In genomic region chr6:77926198-77926752, GRCh38 we compare ENCODE assay signal across 16 cellular contexts.
DNase-seq lines count a peak whose midpoint lies in the region; ATAC-seq and TF ChIP-seq lines count a peak whose summit lies in the region.
"Had no signal": no experiment of that assay in that cellular context is flagged by ENCODE, and none has a peak within 500 bp of the region (broad histone marks: within the 10 kb centered on the region; RNA-seq: fewer than 3 reads in every experiment).

No MANE protein-coding gene starts in this region.

- no peak for TF ChIP-seq RAD21 in IMR-90 (IDR thresholded peaks at IDR 0.05; ENCODE audit: low read length)

- no peaks in the 10 kb centered on the region for H4K20me1 ChIP-seq in IMR-90 (ENCODE audit: insufficient read depth, low read length)

- no peak overlapping the region for H3K18ac ChIP-seq in IMR-90 (ENCODE audit: low read depth, low read length)

- H2BK120ac ChIP-seq in IMR-90 (ENCODE audit: low read depth, low read length), result no peak overlapping the region

- no peaks in the 10 kb centered on the region for H3K9me3 Mint-ChIP-seq in Caco-2 (ENCODE audit: unreplicated experiment)

- no peak overlapping the region for H3K4me3 ChIP-seq in Caco-2 (ENCODE audit: low read depth, low read length)
- H3K4me3 ChIP-seq in IMR-90 (ENCODE audit: insufficient read depth, low read depth, low read length), result no peak overlapping the region
- H3K4me3 ChIP-seq: esophagus squamous epithelium, SJCRH30 had no signal

- WGBS in IMR-90 (ENCODE audit: extremely low coverage in 2 of 2, insufficient read length in 1 of 2), 2 experiments, result no CpG with 5 or more reads among the region's 3 CpGs

- H3K9ac ChIP-seq in IMR-90 (ENCODE audit: low read depth, low read length), result no peak overlapping the region
- H3K9ac ChIP-seq: KMS-11 had no signal

- H3K36me3 Mint-ChIP-seq in Caco-2 (ENCODE audit: insufficient read depth, unreplicated experiment), result no peaks in the 10 kb centered on the region
- H3K36me3 Mint-ChIP-seq: natural killer cell treated with Interleukin-12 subunit alpha and Interleukin-12 subunit beta and Interleukin-15 and Interleukin-18, amount 100 ng/mL, for 72 hours had no signal

- no peak overlapping the region for H3K14ac ChIP-seq in IMR-90 (replicated peaks; ENCODE audit: low read depth, low read length)

- TF ChIP-seq CTCF in Caco-2 (IDR thresholded peaks at IDR 0.05; ENCODE audit: insufficient read depth in 1 of 2, low read depth in 1 of 2, low read length in 1 of 2, severe bottlenecking in 1 of 2, unreplicated experiment in 1 of 2), result peak; percentile 50 to 53
- no peak for TF ChIP-seq CTCF in IMR-90 (conservative IDR thresholded peaks at IDR 0.05; ENCODE audit: low read depth, low read length)
- TF ChIP-seq CTCF in VCaP (conservative IDR thresholded peaks at IDR 0.05), result peak; percentile 79

- H3K27ac ChIP-seq in IMR-90 (ENCODE audit: insufficient read depth, low read length), result no peak overlapping the region
- no peak overlapping the region for H3K27ac ChIP-seq in VCaP
- H3K27ac ChIP-seq: esophagus squamous epithelium, KMS-11, SJCRH30 had no signal

- no peaks in the 10 kb centered on the region for H3K79me1 ChIP-seq in IMR-90 (ENCODE audit: low read depth in 1 of 2, low read length in 2 of 2)

- H2AFZ ChIP-seq in IMR-90 (replicated peaks; ENCODE audit: low read length, poor library complexity), result no peak overlapping the region

- in situ Hi-C loops in IMR-90 (cut with MboI; ENCODE audit: low sequenced_read_pairs), result no loop called here
- in situ Hi-C loops in ACHN (cut with HindIII; ENCODE audit: low pct_ligation_motif_present, low pct_unique_long_range_greater_than_20kb, low sequenced_read_pairs), result no loop called here

- no peak overlapping the region for H4K8ac ChIP-seq in IMR-90 (ENCODE audit: low read depth in 2 of 2, low read length in 2 of 2)

- no peak overlapping the region for H2BK15ac ChIP-seq in IMR-90 (ENCODE audit: low read depth, low read length)

- no peak overlapping the region for H4K5ac ChIP-seq in IMR-90 (ENCODE audit: low read depth, low read length)

- H3K4me1 ChIP-seq in Caco-2, result no peaks in the 10 kb centered on the region
- no peaks in the 10 kb centered on the region for H3K4me1 ChIP-seq in IMR-90 (ENCODE audit: control insufficient read depth, insufficient read depth, low read length)
- H3K4me1 ChIP-seq: esophagus squamous epithelium had no signal

- no peak overlapping the region for H2BK5ac ChIP-seq in IMR-90 (ENCODE audit: low read depth, low read length, poor library complexity, severe bottlenecking)

- no peak for ATAC-seq in IMR-90 (ENCODE audit: low read depth)
- ATAC-seq: activated T-cell treated with anti-CD3 and anti-CD28 coated beads, Interleukin-2, amount 50 U/mL, for 72 hours; natural killer cell treated with Interleukin-12 subunit alpha and Interleukin-12 subunit beta and Interleukin-15 and Interleukin-18, amount 100 ng/mL, for 72 hours had no signal

- no peak overlapping the region for H3K4ac ChIP-seq in IMR-90 (ENCODE audit: low read depth, low read length)

- H3K27me3 ChIP-seq in Caco-2 (replicated peaks; ENCODE audit: control insufficient read depth, insufficient read depth, low read length), result no peaks in the 10 kb centered on the region
- H3K27me3 ChIP-seq in IMR-90 (ENCODE audit: control insufficient read depth, insufficient read depth, low read length), result no peaks in the 10 kb centered on the region
- H3K27me3 ChIP-seq: esophagus squamous epithelium, SJCRH30 had no signal

- no peaks in the 10 kb centered on the region for H3K36me3 ChIP-seq in Caco-2 (ENCODE audit: control insufficient read depth, insufficient read depth, low read length)
- no peaks in the 10 kb centered on the region for H3K36me3 ChIP-seq in IMR-90 (ENCODE audit: control insufficient read depth, insufficient read depth, low read length)
- H3K36me3 ChIP-seq: esophagus squamous epithelium, SJCRH30 had no signal

- no peak overlapping the region for H2AK5ac ChIP-seq in IMR-90 (ENCODE audit: low read depth, low read length)

- no peak for TF ChIP-seq POLR2A in IMR-90 (IDR thresholded peaks at IDR 0.05; ENCODE audit: low read depth, low read length)

- no peaks in the 10 kb centered on the region for H3K9me1 ChIP-seq in IMR-90 (ENCODE audit: insufficient read depth, low read length)

- H2AK9ac ChIP-seq in IMR-90 (replicated peaks; ENCODE audit: low read depth, low read length, poor library complexity), result no peak overlapping the region

- H3K23ac ChIP-seq in IMR-90 (ENCODE audit: low read depth, low read length), result no peak overlapping the region

- no peak overlapping the region for H3K27ac Mint-ChIP-seq in Caco-2 (ENCODE audit: unreplicated experiment)
- H3K27ac Mint-ChIP-seq: activated T-cell treated with anti-CD3 and anti-CD28 coated beads, Interleukin-2, amount 50 U/mL, for 72 hours; natural killer cell treated with Interleukin-12 subunit alpha and Interleukin-12 subunit beta and Interleukin-15 and Interleukin-18, amount 100 ng/mL, for 72 hours had no signal

- BruUV-seq in Caco-2 (replicated peaks; lab: Mats Ljungman, UMichigan) (no TSS peak), IMR-90 (replicated peaks; lab: Mats Ljungman, UMichigan) (no TSS peak)

- H3K4me1 Mint-ChIP-seq in Caco-2 (ENCODE audit: low read depth, unreplicated experiment), result no peaks in the 10 kb centered on the region

- H3K4me2 ChIP-seq in IMR-90 (ENCODE audit: low read depth, low read length), result no peak overlapping the region
- H3K4me2 ChIP-seq: KMS-11 had no signal

- no peak overlapping the region for H3K56ac ChIP-seq in IMR-90 (ENCODE audit: extremely low read depth, insufficient read depth, low read length)

- POLR2A ChIA-PET in Caco-2 (lab: Charles Lee), result no interaction called here
- POLR2A ChIA-PET in IMR-90 (lab: Charles Lee; ENCODE audit: unreplicated experiment), result no interaction called here

- H3K9me3 ChIP-seq in Caco-2 (no peaks in the 10 kb centered on the region), IMR-90 (ENCODE audit: control insufficient read depth, insufficient read depth, low read length) (peaks cover 6% of the 10 kb centered on the region; the same call in 1 of the 2 replicates)
- H3K9me3 ChIP-seq: esophagus squamous epithelium, SJCRH30 had no signal

- CTCF ChIA-PET in Caco-2 (lab: Charles Lee), result interaction anchor here (1.5 kb wide), 1 partner anchor 306 kb away, joined by 13 read pairs; no protein-coding TSS in a partner anchor
- CTCF ChIA-PET in IMR-90 (lab: Yijun Ruan, JAX), result no interaction called here

- peak in 1 of 2 experiments; percentile 25 for DNase-seq in Caco-2
- DNase-seq in IMR-90, result no peak
- DNase-seq in iPS-NIHi11 (ENCODE audit: low spot score), result peak; percentile 33
- no peak for DNase-seq in activated naive CD4-positive, alpha-beta T cell treated with anti-CD3 and anti-CD28 coated beads, Interleukin-2, amount 50 U/mL, for 16 hours
- DNase-seq in ACHN, result no peak
- no peak for DNase-seq in amygdala (lab: John Stamatoyannopoulos, UW)
- DNase-seq in hippocampal formation (lab: John Stamatoyannopoulos, UW), result no peak
- DNase-seq: activated CD4-positive, alpha-beta T cell treated with anti-CD3 and anti-CD28 coated beads for 1 hour; activated T-cell treated with anti-CD3 and anti-CD28 coated beads, Interleukin-2, amount 50 U/mL, for 72 hours; caudate nucleus; esophagus squamous epithelium; NCI-H446 treated with DMSO at 0.1 percent for 48 hours had no signal

- H4K91ac ChIP-seq in IMR-90 (ENCODE audit: insufficient read depth, low read depth, low read length), result no peak overlapping the region

- H3K27me3 Mint-ChIP-seq in Caco-2 (ENCODE audit: insufficient read depth, unreplicated experiment), result no peaks in the 10 kb centered on the region
- H3K27me3 Mint-ChIP-seq: natural killer cell treated with Interleukin-12 subunit alpha and Interleukin-12 subunit beta and Interleukin-15 and Interleukin-18, amount 100 ng/mL, for 72 hours had no signal

- dilution Hi-C loops in IMR-90 (cut with HindIII; ENCODE audit: low sequenced_read_pairs, unreplicated experiment), result no loop called here

- intact Hi-C loops in Caco-2 (cut with micrococcal nuclease; ENCODE audit: unreplicated experiment) (loop anchor here (1.0 kb wide), 2 partner anchors 186 to 306 kb away; no protein-coding TSS in a partner anchor), IMR-90 (cut with micrococcal nuclease) (no loop called here)

- H3K4me3 Mint-ChIP-seq in Caco-2 (ENCODE audit: unreplicated experiment), result no peak overlapping the region
- H3K4me3 Mint-ChIP-seq: activated T-cell treated with anti-CD3 and anti-CD28 coated beads, Interleukin-2, amount 50 U/mL, for 72 hours; natural killer cell treated with Interleukin-12 subunit alpha and Interleukin-12 subunit beta and Interleukin-15 and Interleukin-18, amount 100 ng/mL, for 72 hours had no signal

- H2BK20ac ChIP-seq in IMR-90 (ENCODE audit: low read depth, low read length), result no peak overlapping the region

TF ChIP-seq in IMR-90, 13 proteins besides CTCF, POLR2A, EP300 and RAD21:
- TF ChIP-seq, protein P1, sequence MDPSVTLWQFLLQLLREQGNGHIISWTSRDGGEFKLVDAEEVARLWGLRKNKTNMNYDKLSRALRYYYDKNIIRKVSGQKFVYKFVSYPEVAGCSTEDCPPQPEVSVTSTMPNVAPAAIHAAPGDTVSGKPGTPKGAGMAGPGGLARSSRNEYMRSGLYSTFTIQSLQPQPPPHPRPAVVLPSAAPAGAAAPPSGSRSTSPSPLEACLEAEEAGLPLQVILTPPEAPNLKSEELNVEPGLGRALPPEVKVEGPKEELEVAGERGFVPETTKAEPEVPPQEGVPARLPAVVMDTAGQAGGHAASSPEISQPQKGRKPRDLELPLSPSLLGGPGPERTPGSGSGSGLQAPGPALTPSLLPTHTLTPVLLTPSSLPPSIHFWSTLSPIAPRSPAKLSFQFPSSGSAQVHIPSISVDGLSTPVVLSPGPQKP (IDR thresholded peaks at IDR 0.05; ENCODE audit: borderline replicate concordance, low read depth, low read length), result no peak
- TF ChIP-seq MAFK (IDR thresholded peaks at IDR 0.05; ENCODE audit: low read depth, low read length), result peak; percentile 87
TF ChIP-seq in IMR-90: peak in this region for 1.
